In genomic region chrX:13131511-13132137, GRCh38 we compare ENCODE assay signal across 11 cellular contexts.
A peak's percentile ranks its signal among the peaks of the same experiment; 100 is the strongest.
DNase-seq lines count a peak whose midpoint lies in the region; ATAC-seq and TF ChIP-seq lines count a peak whose summit lies in the region.
"Had no signal": no experiment of that assay in that cellular context is flagged by ENCODE, and none has a peak within 500 bp of the region (broad histone marks: within the 10 kb centered on the region; RNA-seq: fewer than 3 reads in every experiment).

No MANE protein-coding gene starts in this region.

- no peaks in the 10 kb centered on the region for H3K9me3 Mint-ChIP-seq in WTC11
- peaks cover 0 to 10% (median 0%) of the 10 kb centered on the region in 9 donors for H3K9me3 Mint-ChIP-seq in naive thymus-derived CD8-positive, alpha-beta T cell
- H3K9me3 Mint-ChIP-seq: activated T-cell treated with anti-CD3 and anti-CD28 coated beads, Interleukin-2, amount 50 U/mL, for 24 hours had no signal

- ATAC-seq in WTC11 (peak; percentile 75), GM19328 (IDR thresholded peaks at IDR 0.05; ENCODE audit: unreplicated experiment) (no peak), HG03045 (IDR thresholded peaks at IDR 0.05; ENCODE audit: unreplicated experiment) (no peak)
- peak; percentile 62 to 67 for ATAC-seq in naive thymus-derived CD8-positive, alpha-beta T cell
- ATAC-seq: HCT116 had no signal

- POLR2A ChIA-PET in WTC11 (lab: Charles Lee), result no interaction called here
- POLR2A ChIA-PET in naive thymus-derived CD8-positive, alpha-beta T cell (lab: Charles Lee), result no interaction called here

- WGBS in HUES64, result 24% methylated on average over 3 of the region's 3 CpGs

- no peaks in the 10 kb centered on the region for H3K9me3 ChIP-seq in HUES64 (ENCODE audit: insufficient read depth, low read depth, low read length)

- H3K4me1 ChIP-seq in HUES64 (ENCODE audit: insufficient read depth, low read length), result peaks cover 12% of the 10 kb centered on the region

- H3K27me3 ChIP-seq in HUES64 (ENCODE audit: insufficient read depth, low read length), result no peaks in the 10 kb centered on the region

- H3K4me3 ChIP-seq in HUES64 (ENCODE audit: low read length), result no peak overlapping the region

- H3K27me3 Mint-ChIP-seq in WTC11 (ENCODE audit: low read depth), result peaks cover 4% of the 10 kb centered on the region; the same call in 1 of the 2 replicates
- no peaks in the 10 kb centered on the region for H3K27me3 Mint-ChIP-seq in naive thymus-derived CD8-positive, alpha-beta T cell

- no peak overlapping the region for H3K4me3 Mint-ChIP-seq in WTC11
- H3K4me3 Mint-ChIP-seq in naive thymus-derived CD8-positive, alpha-beta T cell, result peak overlapping the region in 3 of 10 donors; percentile 6 to 45 (median 20)
- H3K4me3 Mint-ChIP-seq: activated T-cell treated with anti-CD3 and anti-CD28 coated beads, Interleukin-2, amount 50 U/mL, for 24 hours had no signal

- no peak overlapping the region for H3K27ac Mint-ChIP-seq in WTC11
- peak overlapping the region in 7 of 10 donors; percentile 13 to 79 (median 63) for H3K27ac Mint-ChIP-seq in naive thymus-derived CD8-positive, alpha-beta T cell
- H3K27ac Mint-ChIP-seq: activated T-cell treated with anti-CD3 and anti-CD28 coated beads, Interleukin-2, amount 50 U/mL, for 24 hours had no signal

- H3K36me3 ChIP-seq in HUES64 (ENCODE audit: insufficient read depth, low read length), result no peaks in the 10 kb centered on the region

- H3K9ac ChIP-seq in HUES64 (ENCODE audit: low read depth, low read length), result no peak overlapping the region

- H3K27ac ChIP-seq in HUES64 (ENCODE audit: low read depth, low read length), result peak overlapping the region; percentile 85; the same call in 1 of the 2 replicates

- DNase-seq in GDM1 (lab: John Stamatoyannopoulos, UW), result peak; percentile 24
- DNase-seq in WTC11 (ENCODE audit: low spot score), result no peak
- DNase-seq in naive thymus-derived CD8-positive, alpha-beta T cell, result peak in 4 of 10 donors; percentile 1 to 26 (median 13)
- DNase-seq in stimulated activated CD4-positive, alpha-beta T cell treated with anti-CD3 and anti-CD28 coated beads, Interleukin-4, amount 100 ng/mL, for 4 hours, result no peak
- DNase-seq in NCI-H526 treated with DMSO at 0.1 percent for 48 hours (lab: John Stamatoyannopoulos, UW), result no peak
- DNase-seq: activated T-cell treated with anti-CD3 and anti-CD28 coated beads, Interleukin-2, amount 50 U/mL, for 24 hours; stimulated activated naive CD4-positive, alpha-beta T cell treated with Interleukin-2 at 50 U/mL for 16 hours had no signal

- H3K4me1 Mint-ChIP-seq in WTC11, result peaks cover 21% of the 10 kb centered on the region
- peaks cover 0 to 29% (median 10%) of the 10 kb centered on the region in 4 donors for H3K4me1 Mint-ChIP-seq in naive thymus-derived CD8-positive, alpha-beta T cell

- CTCF ChIA-PET in WTC11 (lab: Charles Lee), result interaction anchor here (0.9 kb wide), 1 partner anchor 185 kb away, joined by 3 read pairs; no protein-coding TSS in a partner anchor

- no peak for TF ChIP-seq CTCF in WTC11 (IDR thresholded peaks at IDR 0.05)

- H3K36me3 Mint-ChIP-seq in WTC11, result peaks cover 4% of the 10 kb centered on the region; the same call in 1 of the 2 replicates
- no peaks in the 10 kb centered on the region for H3K36me3 Mint-ChIP-seq in naive thymus-derived CD8-positive, alpha-beta T cell

TF ChIP-seq in WTC11, 78 proteins besides CTCF, POLR2A, EP300 and RAD21:
- TF ChIP-seq E2F1 (CRISPR knock-in tag; IDR thresholded peaks at IDR 0.05) (no peak), CBFB (CRISPR knock-in tag; IDR thresholded peaks at IDR 0.05; ENCODE audit: low read depth) (no peak), ZBTB21 (CRISPR knock-in tag; IDR thresholded peaks at IDR 0.05; ENCODE audit: borderline replicate concordance) (peak; percentile 45; the same call in 1 of the 2 replicates), FOXP4 (CRISPR knock-in tag; IDR thresholded peaks at IDR 0.05) (peak; percentile 25; the same call in 1 of the 2 replicates), ATF1 (CRISPR knock-in tag; IDR thresholded peaks at IDR 0.05) (no peak), GRHL2 (CRISPR knock-in tag; IDR thresholded peaks at IDR 0.05; ENCODE audit: insufficient replicate concordance, severe bottlenecking) (no peak), ZNF138 (CRISPR knock-in tag; conservative IDR thresholded peaks at IDR 0.05) (no peak), MAX (CRISPR knock-in tag; IDR thresholded peaks at IDR 0.05) (no peak)
TF ChIP-seq in WTC11: peak in this region for 2.

Comparison
In these comparisons a context has a peak if more than half of its experiments do, and no peak if none do; other contexts are left out.
1. ATAC-seq: peak in WTC11 (single experiment) and naive thymus-derived CD8-positive, alpha-beta T cell (2 of 2); none in GM19328 (single experiment) and HG03045 (single experiment).